In genomic region chr12:19436931-19437330, GRCh38 we compare ENCODE assay signal across 22 cellular contexts.
"Had no signal": no experiment of that assay in that cellular context is flagged by ENCODE, and none has a peak within 500 bp of the region (broad histone marks: within the 10 kb centered on the region; RNA-seq: fewer than 3 reads in every experiment).

No MANE protein-coding gene starts in this region.

- H3K27me3 Mint-ChIP-seq: activated CD4-positive, alpha-beta memory T cell treated with anti-CD3 and anti-CD28 coated beads, Interleukin-2, amount 10 ng/mL, durations not matched to agents 7 days and 5 days; naive B cell had no signal

- ATAC-seq: activated CD4-positive, CD25-positive, alpha-beta regulatory T cell treated with anti-CD3 and anti-CD28 coated beads, Interleukin-2, amount 50 U/mL, for 24 hours; left cardiac atrium; lower lobe of right lung; sciatic nerve; stimulated activated naive CD8-positive, alpha-beta T cell treated with anti-CD3 and anti-CD28 coated beads, Interleukin-15, Interleukin-2, amounts not matched to agents 100 U/mL and 50 U/mL, for 24 hours had no signal

- DNase-seq: activated CD4-positive, alpha-beta memory T cell treated with anti-CD3 and anti-CD28 coated beads, Interleukin-2, amount 10 ng/mL, durations not matched to agents 7 days and 5 days; activated CD8-positive, alpha-beta memory T cell treated with anti-CD3 and anti-CD28 coated beads, Interleukin-2, amount 50 U/mL, for 48 hours; activated naive CD4-positive, alpha-beta T cell; central memory CD4-positive, alpha-beta T cell; cortex of kidney; effector CD8-positive, alpha-beta T cell; erythroblast; hippocampal formation; left cardiac atrium; lower lobe of right lung; naive B cell; nucleus accumbens; spleen; stimulated activated CD4-positive, alpha-beta T cell treated with anti-CD3 and anti-CD28 coated beads, Interleukin-2, amount 100 ng/mL, for 24 hours; stimulated activated naive CD8-positive, alpha-beta T cell treated with anti-CD3 and anti-CD28 coated beads, Interleukin-15, Interleukin-2, amounts not matched to agents 100 U/mL and 50 U/mL, for 24 hours; upper lobe of left lung had no signal

- H3K4me3 ChIP-seq: adrenal gland, lower lobe of right lung, prostate gland, spleen, suprapubic skin, upper lobe of left lung had no signal

- H3K4me1 ChIP-seq: prostate gland had no signal

- H3K4me3 Mint-ChIP-seq: activated CD4-positive, alpha-beta memory T cell treated with anti-CD3 and anti-CD28 coated beads, Interleukin-2, amount 10 ng/mL, durations not matched to agents 7 days and 5 days; T-helper 2 cell treated with Interferon-gamma antibody and Interleukin-4, amounts not matched to agents 5 μg/mL and 100 μg/mL, for 36 hours had no signal

- H3K27ac Mint-ChIP-seq: activated CD4-positive, alpha-beta memory T cell treated with anti-CD3 and anti-CD28 coated beads, Interleukin-2, amount 10 ng/mL, durations not matched to agents 7 days and 5 days; naive B cell; T-helper 2 cell treated with Interferon-gamma antibody and Interleukin-4, amounts not matched to agents 5 μg/mL and 100 μg/mL, for 36 hours had no signal

- H3K27me3 ChIP-seq: adrenal gland, spleen, suprapubic skin, upper lobe of left lung had no signal

- H3K9me3 ChIP-seq: adrenal gland, lower lobe of right lung, prostate gland, suprapubic skin had no signal

- H3K27ac ChIP-seq: adrenal gland, lower lobe of right lung, prostate gland, spleen, suprapubic skin, upper lobe of left lung had no signal

- H3K36me3 ChIP-seq: adrenal gland, lower lobe of right lung, prostate gland, spleen, suprapubic skin, upper lobe of left lung had no signal
